ENCODE assay signal across 1 cellular context in the genomic region with DNA sequence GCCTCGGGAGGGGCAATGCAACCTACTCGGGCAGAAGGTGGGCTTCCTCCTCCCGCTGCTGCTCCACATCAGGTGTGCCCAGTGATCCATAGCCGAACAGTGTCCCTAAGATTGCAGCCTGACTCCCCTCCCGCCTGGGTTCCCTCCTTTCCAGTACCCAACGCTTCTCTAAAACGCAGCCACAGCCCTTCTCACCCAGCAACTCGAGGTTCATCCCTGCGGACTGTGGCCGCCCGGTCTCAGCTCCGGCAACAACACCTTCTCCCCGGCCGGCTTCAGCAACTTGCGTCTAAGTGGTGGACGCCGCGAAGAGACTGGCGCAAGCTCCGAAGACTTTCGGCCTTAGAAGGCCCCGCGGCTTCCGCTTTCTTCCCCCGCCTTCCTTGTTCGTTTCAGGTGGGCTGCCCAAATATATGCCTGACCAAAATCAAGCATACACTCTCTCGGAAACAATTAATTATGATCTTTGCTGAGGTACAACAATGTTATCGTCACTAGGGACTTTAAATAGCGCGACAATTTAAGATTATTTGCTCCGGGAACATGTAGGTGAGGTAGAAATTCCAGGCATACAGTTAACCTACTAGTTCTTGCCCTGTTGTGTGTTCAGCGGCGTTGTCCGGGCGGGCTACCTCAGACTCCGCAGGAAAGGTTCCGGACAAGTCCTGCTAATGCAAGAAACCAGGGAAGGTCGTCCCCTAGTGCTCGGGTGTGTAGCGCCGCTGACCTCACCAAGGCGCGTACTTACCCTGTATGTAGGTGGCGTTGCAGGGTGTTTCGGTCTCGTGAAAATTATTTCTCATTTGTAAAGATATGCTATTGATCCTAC.
TF ChIP-seq lines count a peak whose summit lies in the region.

A gene with protein sequence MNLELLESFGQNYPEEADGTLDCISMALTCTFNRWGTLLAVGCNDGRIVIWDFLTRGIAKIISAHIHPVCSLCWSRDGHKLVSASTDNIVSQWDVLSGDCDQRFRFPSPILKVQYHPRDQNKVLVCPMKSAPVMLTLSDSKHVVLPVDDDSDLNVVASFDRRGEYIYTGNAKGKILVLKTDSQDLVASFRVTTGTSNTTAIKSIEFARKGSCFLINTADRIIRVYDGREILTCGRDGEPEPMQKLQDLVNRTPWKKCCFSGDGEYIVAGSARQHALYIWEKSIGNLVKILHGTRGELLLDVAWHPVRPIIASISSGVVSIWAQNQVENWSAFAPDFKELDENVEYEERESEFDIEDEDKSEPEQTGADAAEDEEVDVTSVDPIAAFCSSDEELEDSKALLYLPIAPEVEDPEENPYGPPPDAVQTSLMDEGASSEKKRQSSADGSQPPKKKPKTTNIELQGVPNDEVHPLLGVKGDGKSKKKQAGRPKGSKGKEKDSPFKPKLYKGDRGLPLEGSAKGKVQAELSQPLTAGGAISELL (minus strand): TSS at position 319 of the 829 bp plus-strand sequence. CDS start 105 bp downstream, at position 214.

TF ChIP-seq in K562, 482 proteins besides CTCF, POLR2A, EP300 and RAD21 (continued from another document and continues in another):
- TF ChIP-seq AFF4 (CRISPR knock-in tag; IDR thresholded peaks at IDR 0.05): peak; percentile 98
- TF ChIP-seq, protein P1, sequence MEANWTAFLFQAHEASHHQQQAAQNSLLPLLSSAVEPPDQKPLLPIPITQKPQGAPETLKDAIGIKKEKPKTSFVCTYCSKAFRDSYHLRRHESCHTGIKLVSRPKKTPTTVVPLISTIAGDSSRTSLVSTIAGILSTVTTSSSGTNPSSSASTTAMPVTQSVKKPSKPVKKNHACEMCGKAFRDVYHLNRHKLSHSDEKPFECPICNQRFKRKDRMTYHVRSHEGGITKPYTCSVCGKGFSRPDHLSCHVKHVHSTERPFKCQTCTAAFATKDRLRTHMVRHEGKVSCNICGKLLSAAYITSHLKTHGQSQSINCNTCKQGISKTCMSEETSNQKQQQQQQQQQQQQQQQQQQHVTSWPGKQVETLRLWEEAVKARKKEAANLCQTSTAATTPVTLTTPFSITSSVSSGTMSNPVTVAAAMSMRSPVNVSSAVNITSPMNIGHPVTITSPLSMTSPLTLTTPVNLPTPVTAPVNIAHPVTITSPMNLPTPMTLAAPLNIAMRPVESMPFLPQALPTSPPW (CRISPR knock-in tag; IDR thresholded peaks at IDR 0.05): peak; percentile 86
- peak; percentile 91; the same call in 1 of the 2 replicates for TF ChIP-seq KAT7 (CRISPR knock-in tag; IDR thresholded peaks at IDR 0.05; ENCODE audit: borderline replicate concordance)
- 0 out of 2 replicates have a peak, but pooled peaks have one; percentile 25 for TF ChIP-seq ZNF224 (CRISPR knock-in tag; IDR thresholded peaks at IDR 0.05)
- TF ChIP-seq E2F1 (CRISPR knock-in tag; IDR thresholded peaks at IDR 0.05): peak; percentile 94; the same call in 1 of the 2 replicates
- peak; percentile 84 for TF ChIP-seq TAF1 (IDR thresholded peaks at IDR 0.05; ENCODE audit: control insufficient read depth, extremely low read depth, insufficient read depth, low read length, severe bottlenecking)
- no peak for TF ChIP-seq ZKSCAN3 (CRISPR knock-in tag; IDR thresholded peaks at IDR 0.05)
- TF ChIP-seq YBX1 (IDR thresholded peaks at IDR 0.05): no peak
- peak in 1 of 2 experiments; percentile 81 for TF ChIP-seq TBL1XR1 (IDR thresholded peaks at IDR 0.05; ENCODE audit: low read length in 2 of 2)
- TF ChIP-seq SREBF2 (CRISPR knock-in tag; IDR thresholded peaks at IDR 0.05): no peak
- TF ChIP-seq, protein P2, sequence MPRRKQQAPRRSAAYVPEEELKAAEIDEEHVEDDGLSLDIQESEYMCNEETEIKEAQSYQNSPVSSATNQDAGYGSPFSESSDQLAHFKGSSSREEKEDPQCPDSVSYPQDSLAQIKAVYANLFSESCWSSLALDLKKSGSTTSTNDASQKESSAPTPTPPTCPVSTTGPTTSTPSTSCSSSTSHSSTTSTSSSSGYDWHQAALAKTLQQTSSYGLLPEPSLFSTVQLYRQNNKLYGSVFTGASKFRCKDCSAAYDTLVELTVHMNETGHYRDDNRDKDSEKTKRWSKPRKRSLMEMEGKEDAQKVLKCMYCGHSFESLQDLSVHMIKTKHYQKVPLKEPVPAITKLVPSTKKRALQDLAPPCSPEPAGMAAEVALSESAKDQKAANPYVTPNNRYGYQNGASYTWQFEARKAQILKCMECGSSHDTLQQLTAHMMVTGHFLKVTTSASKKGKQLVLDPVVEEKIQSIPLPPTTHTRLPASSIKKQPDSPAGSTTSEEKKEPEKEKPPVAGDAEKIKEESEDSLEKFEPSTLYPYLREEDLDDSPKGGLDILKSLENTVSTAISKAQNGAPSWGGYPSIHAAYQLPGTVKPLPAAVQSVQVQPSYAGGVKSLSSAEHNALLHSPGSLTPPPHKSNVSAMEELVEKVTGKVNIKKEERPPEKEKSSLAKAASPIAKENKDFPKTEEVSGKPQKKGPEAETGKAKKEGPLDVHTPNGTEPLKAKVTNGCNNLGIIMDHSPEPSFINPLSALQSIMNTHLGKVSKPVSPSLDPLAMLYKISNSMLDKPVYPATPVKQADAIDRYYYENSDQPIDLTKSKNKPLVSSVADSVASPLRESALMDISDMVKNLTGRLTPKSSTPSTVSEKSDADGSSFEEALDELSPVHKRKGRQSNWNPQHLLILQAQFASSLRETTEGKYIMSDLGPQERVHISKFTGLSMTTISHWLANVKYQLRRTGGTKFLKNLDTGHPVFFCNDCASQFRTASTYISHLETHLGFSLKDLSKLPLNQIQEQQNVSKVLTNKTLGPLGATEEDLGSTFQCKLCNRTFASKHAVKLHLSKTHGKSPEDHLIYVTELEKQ (CRISPR knock-in tag; IDR thresholded peaks at IDR 0.05): no peak
- no peak for TF ChIP-seq PPARD (CRISPR knock-in tag; IDR thresholded peaks at IDR 0.05)
- no peak for TF ChIP-seq ZNF253 (CRISPR knock-in tag; conservative IDR thresholded peaks at IDR 0.05)
- TF ChIP-seq ATF2 (CRISPR knock-in tag; IDR thresholded peaks at IDR 0.05): peak; percentile 74; the same call in 1 of the 2 replicates
- TF ChIP-seq CREB5 (CRISPR knock-in tag; IDR thresholded peaks at IDR 0.05): no peak; the same call in 1 of the 2 replicates
- TF ChIP-seq, protein P3, sequence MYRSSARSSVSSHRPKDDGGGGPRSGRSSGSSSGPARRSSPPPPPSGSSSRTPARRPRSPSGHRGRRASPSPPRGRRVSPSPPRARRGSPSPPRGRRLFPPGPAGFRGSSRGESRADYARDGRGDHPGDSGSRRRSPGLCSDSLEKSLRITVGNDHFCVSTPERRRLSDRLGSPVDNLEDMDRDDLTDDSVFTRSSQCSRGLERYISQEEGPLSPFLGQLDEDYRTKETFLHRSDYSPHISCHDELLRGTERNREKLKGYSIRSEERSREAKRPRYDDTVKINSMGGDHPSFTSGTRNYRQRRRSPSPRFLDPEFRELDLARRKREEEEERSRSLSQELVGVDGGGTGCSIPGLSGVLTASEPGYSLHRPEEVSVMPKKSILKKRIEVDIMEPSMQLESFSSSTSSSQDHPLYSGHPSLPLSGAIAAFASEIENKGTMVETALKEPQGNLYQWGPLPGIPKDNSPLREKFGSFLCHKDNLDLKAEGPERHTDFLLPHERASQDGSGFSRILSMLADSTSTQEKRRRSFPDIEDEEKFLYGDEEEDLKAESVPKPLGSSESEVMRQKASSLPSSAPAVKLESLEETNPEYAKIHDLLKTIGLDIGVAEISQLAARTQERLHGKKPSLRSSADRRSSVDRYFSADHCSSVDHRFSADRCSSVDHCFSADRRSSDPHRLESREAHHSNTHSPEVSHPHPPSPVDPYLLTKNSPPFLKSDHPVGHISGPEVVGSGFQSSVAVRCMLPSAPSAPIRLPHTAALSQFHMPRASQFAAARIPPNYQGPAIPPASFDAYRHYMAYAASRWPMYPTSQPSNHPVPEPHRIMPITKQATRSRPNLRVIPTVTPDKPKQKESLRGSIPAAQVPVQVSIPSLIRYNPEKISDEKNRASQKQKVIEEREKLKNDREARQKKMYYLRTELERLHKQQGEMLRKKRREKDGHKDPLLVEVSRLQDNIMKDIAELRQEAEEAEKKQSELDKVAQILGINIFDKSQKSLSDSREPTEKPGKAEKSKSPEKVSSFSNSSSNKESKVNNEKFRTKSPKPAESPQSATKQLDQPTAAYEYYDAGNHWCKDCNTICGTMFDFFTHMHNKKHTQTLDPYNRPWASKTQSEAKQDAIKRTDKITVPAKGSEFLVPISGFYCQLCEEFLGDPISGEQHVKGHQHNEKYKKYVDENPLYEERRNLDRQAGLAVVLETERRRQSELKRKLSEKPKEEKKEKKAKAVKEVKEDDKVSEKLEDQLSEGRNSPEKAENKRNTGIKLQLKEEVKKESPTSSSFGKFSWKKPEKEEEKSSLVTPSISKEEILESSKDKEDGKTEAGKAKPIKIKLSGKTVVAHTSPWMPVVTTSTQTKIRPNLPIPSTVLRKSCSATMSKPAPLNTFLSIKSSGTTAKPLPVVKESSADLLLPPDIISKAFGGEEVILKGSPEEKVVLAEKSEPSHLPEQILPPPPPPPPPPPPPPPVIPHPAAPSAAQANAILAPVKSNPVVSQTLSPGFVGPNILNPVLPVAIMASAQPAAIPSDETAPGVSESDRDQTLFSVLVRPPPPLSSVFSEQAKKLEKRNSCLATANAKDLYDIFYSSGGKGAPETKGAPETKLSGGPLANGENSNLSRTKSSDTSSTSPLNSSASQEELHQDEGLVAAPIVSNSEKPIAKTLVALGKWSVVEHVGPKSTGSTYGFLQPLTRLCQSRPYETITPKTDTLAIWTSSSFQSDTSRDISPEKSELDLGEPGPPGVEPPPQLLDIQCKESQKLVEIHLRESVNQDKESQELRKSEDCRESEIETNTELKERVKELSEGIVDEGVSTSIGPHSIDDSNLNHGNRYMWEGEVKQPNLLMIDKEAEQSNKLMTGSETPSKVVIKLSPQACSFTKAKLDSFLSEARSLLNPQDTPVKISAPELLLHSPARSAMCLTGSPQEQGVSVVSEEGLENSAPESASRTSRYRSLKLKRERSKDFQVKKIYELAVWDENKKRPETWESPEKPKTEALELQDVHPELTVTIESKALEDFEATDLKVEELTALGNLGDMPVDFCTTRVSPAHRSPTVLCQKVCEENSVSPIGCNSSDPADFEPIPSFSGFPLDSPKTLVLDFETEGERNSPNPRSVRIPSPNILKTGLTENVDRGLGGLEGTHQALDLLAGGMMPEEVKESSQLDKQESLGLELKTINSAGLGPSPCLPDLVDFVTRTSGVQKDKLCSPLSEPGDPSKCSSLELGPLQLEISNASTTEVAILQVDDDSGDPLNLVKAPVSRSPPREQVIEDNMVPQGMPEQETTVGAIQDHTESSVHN (IDR thresholded peaks at IDR 0.05; ENCODE audit: borderline replicate concordance in 1 of 2, low read depth in 1 of 2): peak in 1 of 2 experiments; percentile 61; a peak in 2 of 4 replicates
- TF ChIP-seq TFAM (CRISPR knock-in tag; conservative IDR thresholded peaks at IDR 0.05): no peak
- no peak for TF ChIP-seq EWSR1 (IDR thresholded peaks at IDR 0.05; ENCODE audit: borderline replicate concordance, low read depth, partially characterized antibody)
- peak; percentile 90 for TF ChIP-seq ELF4 (CRISPR knock-in tag; IDR thresholded peaks at IDR 0.05)
- peak in 1 of 2 experiments; percentile 44; a peak in 2 of 4 replicates for TF ChIP-seq KDM1A (IDR thresholded peaks at IDR 0.05)
- peak; percentile 96 for TF ChIP-seq SPI1 (IDR thresholded peaks at IDR 0.05; ENCODE audit: borderline replicate concordance, low read depth, low read length)
- TF ChIP-seq HDAC3 (IDR thresholded peaks at IDR 0.05; ENCODE audit: borderline replicate concordance, partially characterized antibody): peak; percentile 92
- TF ChIP-seq PRPF4 (IDR thresholded peaks at IDR 0.05; ENCODE audit: insufficient read depth, low read depth, low read length, poor library complexity, severe bottlenecking): no peak
- TF ChIP-seq ZNF717 (CRISPR knock-in tag; IDR thresholded peaks at IDR 0.05): no peak
